ENCODE assay signal across 8 cellular contexts in genomic region chr1:9910425-9911178, GRCh38. TPM values are rescaled to one million over a fixed set of nuclear protein-coding genes. Genes with fewer than 3 reads are reported as not detected.
DNase-seq lines count a peak whose midpoint lies in the region; ATAC-seq and TF ChIP-seq lines count a peak whose summit lies in the region.

No MANE protein-coding gene starts in this region.

- ATAC-seq in HG03378 (IDR thresholded peaks at IDR 0.05; ENCODE audit: unreplicated experiment): peak; percentile 83

- H3K36me3 ChIP-seq in kidney epithelial cell (ENCODE audit: control insufficient read depth, insufficient read depth, low read length): no peaks in the 10 kb centered on the region

- peak overlapping the region; percentile 62 for H3K4me3 ChIP-seq in kidney epithelial cell (ENCODE audit: low read depth, low read length)

- TF ChIP-seq CTCF in kidney epithelial cell (IDR thresholded peaks at IDR 0.05; ENCODE audit: insufficient read depth, low read length, poor library complexity, severe bottlenecking): no peak

- peak; percentile 89 to 95 for DNase-seq in AML-193 (lab: John Stamatoyannopoulos, UW)
- DNase-seq in NCI-H446 treated with DMSO at 0.1 percent for 48 hours (lab: John Stamatoyannopoulos, UW): peak; percentile 99
- DNase-seq in activated CD4-positive, CD25-positive, alpha-beta regulatory T cell treated with anti-CD3 and anti-CD28 coated beads, Interleukin-2, amount 50 U/mL, for 72 hours: peak; percentile 100
- DNase-seq in cerebellar nuclear complex (lab: John Stamatoyannopoulos, UW): peak; percentile 97 to 99
- peak; percentile 87 for DNase-seq in kidney epithelial cell (ENCODE audit: low read depth)
- peak; percentile 100 for DNase-seq in stimulated activated CD4-positive, alpha-beta T cell treated with anti-CD3 and anti-CD28 coated beads, Interleukin-15, amount 100 ng/mL, for 24 hours

- no peaks in the 10 kb centered on the region for H3K27me3 ChIP-seq in kidney epithelial cell (ENCODE audit: control insufficient read depth, insufficient read depth, low read length)

- TF ChIP-seq POLR2A in GM19099 (IDR thresholded peaks at IDR 0.05; ENCODE audit: extremely low read depth, insufficient read length, low read depth): peak; percentile 67

RNA-seq across cellular contexts. Expression of gene CTNNBIP1, which starts 0.5 kb away (rescaled TPM):
- 27.4 and 28.6 TPM in 2 replicates for total RNA-seq in kidney epithelial cell

RNA-seq across cellular contexts. Expression of gene LZIC, which starts 32.6 kb away (rescaled TPM):
- 33.6 and 34.4 TPM in 2 replicates for total RNA-seq in kidney epithelial cell

RNA-seq across cellular contexts. Expression of gene NMNAT1, which starts 32.7 kb away (rescaled TPM):
- total RNA-seq in kidney epithelial cell: 7.6 and 8.9 TPM in 2 replicates

Comparison
In these comparisons a context has a peak if more than half of its experiments do, and no peak if none do; other contexts are left out.
1. Peak in every context shown above with its lines: DNase-seq, ATAC-seq and H3K4me3 ChIP-seq.